Comparison of ENCODE assay signal across 21 cellular contexts in the genomic region with DNA sequence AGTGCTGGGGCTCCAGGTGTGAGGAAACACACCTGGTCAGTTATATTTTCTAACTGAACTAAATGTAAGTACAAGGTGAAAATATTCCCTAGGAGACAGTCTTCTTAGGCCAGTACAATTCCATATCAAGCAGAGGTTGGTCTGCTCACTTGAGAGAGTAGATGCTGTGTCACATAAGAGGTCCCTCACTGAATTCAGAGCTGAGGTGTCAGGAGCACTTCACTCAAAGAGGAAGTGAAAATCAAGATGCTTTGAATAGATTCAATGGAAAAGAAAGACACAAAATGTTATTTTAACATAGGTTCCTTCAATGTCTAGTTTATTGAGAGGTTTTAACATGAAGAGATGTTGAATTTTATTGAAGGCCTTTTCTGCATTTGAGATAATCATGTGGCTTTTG. TPM values are rescaled to one million over a fixed set of nuclear protein-coding genes. Genes with fewer than 3 reads are reported as not detected.
DNase-seq lines count a peak whose midpoint lies in the region; ATAC-seq and TF ChIP-seq lines count a peak whose summit lies in the region.
"Had no signal": no experiment of that assay in that cellular context is flagged by ENCODE, and none has a peak within 500 bp of the region (broad histone marks: within the 10 kb centered on the region; RNA-seq: fewer than 3 reads in every experiment).

No MANE protein-coding gene starts in this region.

- H3K27ac ChIP-seq in CD4-positive, CD25-positive, alpha-beta regulatory T cell (ENCODE audit: insufficient read depth, low read length, poor library complexity, severe bottlenecking) = peak overlapping the region; percentile 25
- H3K27ac ChIP-seq: gastroesophageal sphincter, neural progenitor cell had no signal

- no peaks in the 10 kb centered on the region for H3K36me3 Mint-ChIP-seq in CD4-positive, CD25-positive, alpha-beta regulatory T cell
- H3K36me3 Mint-ChIP-seq in IgD-negative memory B cell (peaks cover 1% of the 10 kb centered on the region), mesothelial cell of epicardium (no peaks in the 10 kb centered on the region)
- H3K36me3 Mint-ChIP-seq: neural progenitor cell had no signal

- H3K27me3 ChIP-seq in CD4-positive, CD25-positive, alpha-beta regulatory T cell (ENCODE audit: control insufficient read depth, insufficient read depth, low read length) = no peaks in the 10 kb centered on the region
- H3K27me3 ChIP-seq: gastroesophageal sphincter, neural progenitor cell had no signal

- H3K9me3 Mint-ChIP-seq in CD4-positive, CD25-positive, alpha-beta regulatory T cell = peaks cover 0 to 5% (median 2%) of the 10 kb centered on the region in 7 donors
- H3K9me3 Mint-ChIP-seq in IgD-negative memory B cell (peaks cover 0 to 4% (median 4%) of the 10 kb centered on the region in 3 donors), mesothelial cell of epicardium (no peaks in the 10 kb centered on the region)
- H3K9me3 Mint-ChIP-seq: CD4-positive, alpha-beta T cell; neural progenitor cell had no signal

- no peaks in the 10 kb centered on the region for H3K27me3 Mint-ChIP-seq in CD4-positive, CD25-positive, alpha-beta regulatory T cell
- H3K27me3 Mint-ChIP-seq in IgD-negative memory B cell = no peaks in the 10 kb centered on the region
- peaks cover 53% of the 10 kb centered on the region for H3K27me3 Mint-ChIP-seq in mesothelial cell of epicardium (ENCODE audit: low read depth)

- H3K4me1 Mint-ChIP-seq in CD4-positive, CD25-positive, alpha-beta regulatory T cell = peaks cover 24 to 84% (median 34%) of the 10 kb centered on the region in 4 donors
- H3K4me1 Mint-ChIP-seq in IgD-negative memory B cell (peaks cover 59 to 67% (median 61%) of the 10 kb centered on the region in 3 donors), mesothelial cell of epicardium (no peaks in the 10 kb centered on the region)
- H3K4me1 Mint-ChIP-seq: neural progenitor cell had no signal

- peaks cover 41% of the 10 kb centered on the region for H3K4me1 ChIP-seq in CD4-positive, CD25-positive, alpha-beta regulatory T cell (ENCODE audit: control insufficient read depth, insufficient read depth, low read length, poor library complexity, severe bottlenecking)
- H3K4me1 ChIP-seq: gastroesophageal sphincter, neural progenitor cell had no signal

- no peak overlapping the region for H3K4me3 ChIP-seq in CD4-positive, CD25-positive, alpha-beta regulatory T cell (ENCODE audit: low read depth, low read length)
- H3K4me3 ChIP-seq: gastroesophageal sphincter, neural progenitor cell had no signal

- no peak for ATAC-seq in CD4-positive, CD25-positive, alpha-beta regulatory T cell (ENCODE audit: low read depth in 2 of 2)
- ATAC-seq in GM18870 (IDR thresholded peaks at IDR 0.05; ENCODE audit: unreplicated experiment) (peak; percentile 47), HG03457 (IDR thresholded peaks at IDR 0.05; ENCODE audit: unreplicated experiment) (no peak)
- ATAC-seq: gastroesophageal sphincter, HepG2, left cardiac atrium had no signal

- no peak for TF ChIP-seq CTCF in mesothelial cell of epicardium (IDR thresholded peaks at IDR 0.05; ENCODE audit: unreplicated experiment)

- no peaks in the 10 kb centered on the region for H3K36me3 ChIP-seq in CD4-positive, CD25-positive, alpha-beta regulatory T cell (ENCODE audit: control insufficient read depth, insufficient read depth, low read length)
- H3K36me3 ChIP-seq: gastroesophageal sphincter, neural progenitor cell had no signal

- no peak for DNase-seq in CD4-positive, CD25-positive, alpha-beta regulatory T cell
- DNase-seq in germinal center (ENCODE audit: low spot score) = peak; percentile 38
- DNase-seq in NCI-H524 treated with DMSO at 0.1 percent for 48 hours (lab: John Stamatoyannopoulos, UW) = no peak
- no peak for DNase-seq in mesothelial cell of epicardium (ENCODE audit: low spot score in 2 of 2, unreplicated experiment in 2 of 2)
- no peak for DNase-seq in iPS-NIHi7 (ENCODE audit: extremely low spot score)
- DNase-seq: ACHN; activated CD4-positive, alpha-beta T cell treated with anti-CD3 and anti-CD28 coated beads for 48 hours; activated CD8-positive, alpha-beta memory T cell treated with anti-CD3 and anti-CD28 coated beads, Interleukin-2, amount 50 U/mL, for 48 hours; CD4-positive, alpha-beta T cell; DMS79; left cardiac atrium; substantia nigra had no signal

- H3K27ac Mint-ChIP-seq in CD4-positive, CD25-positive, alpha-beta regulatory T cell = peak overlapping the region in 2 of 3 donors; percentile 30 to 70
- peak overlapping the region; percentile 12 to 24 (median 23) for H3K27ac Mint-ChIP-seq in IgD-negative memory B cell
- H3K27ac Mint-ChIP-seq in mesothelial cell of epicardium = no peak overlapping the region
- H3K27ac Mint-ChIP-seq: CD4-positive, alpha-beta T cell; neural progenitor cell had no signal

- H3K9me3 ChIP-seq in CD4-positive, CD25-positive, alpha-beta regulatory T cell (ENCODE audit: control insufficient read depth in 2 of 2, low read length in 2 of 2) = no peaks in the 10 kb centered on the region
- H3K9me3 ChIP-seq: gastroesophageal sphincter had no signal

- H3K4me3 Mint-ChIP-seq in CD4-positive, CD25-positive, alpha-beta regulatory T cell = peak overlapping the region in 1 of 4 donors; percentile 42
- H3K4me3 Mint-ChIP-seq in IgD-negative memory B cell (peak overlapping the region; percentile 1 to 79 (median 5)), mesothelial cell of epicardium (no peak overlapping the region)
- H3K4me3 Mint-ChIP-seq: CD4-positive, alpha-beta T cell; neural progenitor cell had no signal

RNA-seq across cellular contexts. Expression of a gene that starts 4.3 kb away (rescaled TPM):
- 24.8 TPM for total RNA-seq in CD4-positive, CD25-positive, alpha-beta regulatory T cell
- 10 to 100 TPM; 41.1 to 69.9 (median 61.8) TPM for polyA plus RNA-seq in CD4-positive, CD25-positive, alpha-beta regulatory T cell
- 84.5 TPM for polyA plus RNA-seq in IgD-negative memory B cell
- not detected in 3 replicates for total RNA-seq in mesothelial cell of epicardium
- total RNA-seq: epithelial cell of proximal tubule, H4, HepG2, M059J had no signal
- polyA plus RNA-seq: HepG2 had no signal

Comparison
In these comparisons a context has a peak if more than half of its experiments do, and no peak if none do; other contexts are left out.
1. RNA of a gene that starts 4.3 kb away (total RNA-seq): 24.8 TPM in CD4-positive, CD25-positive, alpha-beta regulatory T cell (single experiment); not detected in mesothelial cell of epicardium; every median in the first group is over 10 times any median in the second.